8 cellular contexts compared by ENCODE assay signal in genomic region chr2:16665746-16666452, GRCh38. TPM values are rescaled to one million over a fixed set of nuclear protein-coding genes. Genes with fewer than 3 reads are reported as not detected.
DNase-seq lines count a peak whose midpoint lies in the region; ATAC-seq, FAIRE-seq and TF ChIP-seq lines count a peak whose summit lies in the region.

Gene CYRIA (minus strand): TSS chr2:16665834. CDS start chr2:16588119, 77,715 bp downstream.

- H3K36me3 Mint-ChIP-seq in activated CD4-positive, alpha-beta memory T cell treated with anti-CD3 and anti-CD28 coated beads, Interleukin-2, amount 10 ng/mL, durations not matched to agents 7 days and 5 days (ENCODE audit: low read depth) = no peaks in the 10 kb centered on the region
- no peaks in the 10 kb centered on the region for H3K36me3 Mint-ChIP-seq in mesothelial cell of epicardium

- POLR2A ChIA-PET in activated CD4-positive, alpha-beta memory T cell treated with anti-CD3 and anti-CD28 coated beads, Interleukin-2, amount 10 ng/mL, durations not matched to agents 7 days and 5 days (lab: Charles Lee) = no interaction called here
- POLR2A ChIA-PET in H1 (lab: Charles Lee; ENCODE audit: partially characterized antibody) = interaction anchor here (0.7 kb wide), 1 partner anchor 10 kb away, joined by 4 read pairs; no protein-coding TSS in a partner anchor

- no peaks in the 10 kb centered on the region for H3K36me3 ChIP-seq in H1 (ENCODE audit: control insufficient read depth in 2 of 4, insufficient read depth in 4 of 4, low read length in 3 of 4)

- peak within 1 kb of the TSS; percentile 67 for H3K4me3 Mint-ChIP-seq in activated CD4-positive, alpha-beta memory T cell treated with anti-CD3 and anti-CD28 coated beads, Interleukin-2, amount 10 ng/mL, durations not matched to agents 7 days and 5 days
- peak within 1 kb of the TSS; percentile 76 for H3K4me3 Mint-ChIP-seq in mesothelial cell of epicardium

- peak within 1 kb of the TSS; percentile 73 to 91 for H3K4me2 ChIP-seq in H1 (ENCODE audit: insufficient read depth in 1 of 2, low read depth in 2 of 2, low read length in 2 of 2)

- H3K4ac ChIP-seq in H1 (replicated peaks; ENCODE audit: insufficient read length, low read depth, low read length) = no peak within 1 kb of the TSS

- 0 out of 2 replicates have a peak within 1 kb of the TSS, but pooled peaks have one; percentile 72 for H2BK15ac ChIP-seq in H1 (ENCODE audit: low read length)

- FAIRE-seq in H1 (lab: Jason Lieb, UNC) (no peak), D721Med (lab: Jason Lieb, UNC) (no peak)

- peak within 1 kb of the TSS; percentile 40 to 68 (median 53) for H3K4me3 ChIP-seq in H1 (ENCODE audit: extremely low read depth in 1 of 4, insufficient read depth in 2 of 4, low read depth in 3 of 4, low read length in 4 of 4)

- H2AFZ ChIP-seq in H1 (ENCODE audit: low read length) = peak within 1 kb of the TSS; percentile 92

- no peak within 1 kb of the TSS for H3K27ac ChIP-seq in H1 (ENCODE audit: low read depth, low read length)

- H3K79me2 ChIP-seq in H1 (ENCODE audit: control insufficient read depth in 1 of 2, insufficient read depth in 2 of 2, low read length in 2 of 2) = no peaks in the 10 kb centered on the region

- CTCF ChIA-PET in activated CD4-positive, alpha-beta memory T cell treated with anti-CD3 and anti-CD28 coated beads, Interleukin-2, amount 10 ng/mL, durations not matched to agents 7 days and 5 days (lab: Charles Lee) = no interaction called here
- CTCF ChIA-PET in H1 (lab: Charles Lee; ENCODE audit: partially characterized antibody) = interaction anchor here (1.0 to 1.7 kb wide), 3 partner anchors 9 to 52 kb away, joined by 4 to 9 read pairs (median 7); no protein-coding TSS in a partner anchor

- WGBS in H1 (ENCODE audit: extremely low coverage in 1 of 2, insufficient coverage in 1 of 2, insufficient read length in 1 of 2, insufficient replicate concordance in 2 of 2, low coverage in 1 of 2, low lambda C conversion rate in 2 of 2, missing lambda C conversion rate in 1 of 2), 2 experiments = 9% methylated on average over 12 of the region's 54 CpGs; no CpG with 5 or more reads in 1 of the 2 experiments

- H3K9me3 ChIP-seq in H1 (ENCODE audit: insufficient read depth in 2 of 2, low read depth in 1 of 2, low read length in 1 of 2) = no peaks in the 10 kb centered on the region

- H3K27me3 ChIP-seq in H1 (replicated peaks in 1 of 4; ENCODE audit: control insufficient read depth in 3 of 4, extremely low read depth in 1 of 4, insufficient read depth in 3 of 4, low read length in 3 of 4) = peaks cover 0 to 13% (median 12%) of the 10 kb centered on the region in 4 experiments; a peak in 6 of 7 replicates

- H3K79me1 ChIP-seq in H1 (ENCODE audit: low read depth, low read length) = no peaks in the 10 kb centered on the region

- H3K18ac ChIP-seq in H1 (ENCODE audit: extremely low read depth, low read length) = no peak within 1 kb of the TSS

- DNase-seq in COR-L47 (lab: John Stamatoyannopoulos, UW) (peak; percentile 18), LoVo (ENCODE audit: low spot score) (peak; percentile 42), H1 (ENCODE audit: low read depth in 1 of 2, low spot score in 2 of 2) (peak in 1 of 2 experiments; percentile 71), mesothelial cell of epicardium (ENCODE audit: low spot score in 2 of 2, unreplicated experiment in 2 of 2) (peak; percentile 51 to 58), D721Med (ENCODE audit: insufficient read length, low spot score) (no peak)
- DNase-seq in activated CD4-positive, alpha-beta memory T cell treated with anti-CD3 and anti-CD28 coated beads, Interleukin-2, amount 10 ng/mL, durations not matched to agents 7 days and 5 days = peak; percentile 56
- DNase-seq in stimulated activated CD8-positive, alpha-beta memory T cell treated with anti-CD3 and anti-CD28 coated beads, Interleukin-4, amount 100 ng/mL, for 48 hours = peak; percentile 62

- H3K27me3 Mint-ChIP-seq in activated CD4-positive, alpha-beta memory T cell treated with anti-CD3 and anti-CD28 coated beads, Interleukin-2, amount 10 ng/mL, durations not matched to agents 7 days and 5 days = peaks cover 36% of the 10 kb centered on the region
- H3K27me3 Mint-ChIP-seq in mesothelial cell of epicardium (ENCODE audit: low read depth) = peaks cover 21% of the 10 kb centered on the region

- no peak within 1 kb of the TSS for H3K14ac ChIP-seq in H1 (ENCODE audit: insufficient read length)

- H2BK20ac ChIP-seq in H1 (ENCODE audit: low read length) = no peak within 1 kb of the TSS

- peaks cover 11% of the 10 kb centered on the region for H3K23me2 ChIP-seq in H1 (ENCODE audit: low read depth, low read length)

- H3K27ac Mint-ChIP-seq in activated CD4-positive, alpha-beta memory T cell treated with anti-CD3 and anti-CD28 coated beads, Interleukin-2, amount 10 ng/mL, durations not matched to agents 7 days and 5 days = no peak within 1 kb of the TSS
- peak within 1 kb of the TSS; percentile 1 for H3K27ac Mint-ChIP-seq in mesothelial cell of epicardium

- no peak for TF ChIP-seq RAD21 in H1 (IDR thresholded peaks at IDR 0.05 in 1 of 2, conservative IDR thresholded peaks at IDR 0.05 in 1 of 2; ENCODE audit: low read depth in 2 of 2, low read length in 2 of 2)

- no peak for TF ChIP-seq POLR2A in H1 (IDR thresholded peaks at IDR 0.05; ENCODE audit: control extremely low read depth in 1 of 2, low read depth in 2 of 2, low read length in 2 of 2)

- H3K23ac ChIP-seq in H1 (ENCODE audit: insufficient read length) = no peak within 1 kb of the TSS

- H2AK5ac ChIP-seq in H1 (ENCODE audit: low read depth, low read length) = no peak within 1 kb of the TSS; the same call in 1 of the 2 replicates

- no peak within 1 kb of the TSS for H2BK120ac ChIP-seq in H1 (replicated peaks; ENCODE audit: low read depth, low read length)

- H3K4me1 ChIP-seq in H1 (replicated peaks in 1 of 4; ENCODE audit: control insufficient read depth in 3 of 4, insufficient read depth in 4 of 4, low read length in 3 of 4) = peaks cover 0 to 9% (median 5%) of the 10 kb centered on the region in 4 experiments; a peak in 4 of 7 replicates

- peak within 1 kb of the TSS; percentile 82 for H4K8ac ChIP-seq in H1 (ENCODE audit: extremely low read depth, insufficient read depth, low read length)

- H4K91ac ChIP-seq in H1 (replicated peaks; ENCODE audit: insufficient read length, low read length) = no peak within 1 kb of the TSS

- H4K5ac ChIP-seq in H1 (ENCODE audit: insufficient read length, low read depth, low read length) = no peak within 1 kb of the TSS

- H3K56ac ChIP-seq in H1 (replicated peaks; ENCODE audit: insufficient read length, low read depth, low read length) = peak within 1 kb of the TSS; percentile 21

- no peak for TF ChIP-seq EP300 in H1 (IDR thresholded peaks at IDR 0.05; ENCODE audit: borderline replicate concordance in 1 of 2, low read depth in 2 of 2, low read length in 2 of 2)

- H3K4me1 Mint-ChIP-seq in activated CD4-positive, alpha-beta memory T cell treated with anti-CD3 and anti-CD28 coated beads, Interleukin-2, amount 10 ng/mL, durations not matched to agents 7 days and 5 days = peaks cover 21% of the 10 kb centered on the region
- H3K4me1 Mint-ChIP-seq in mesothelial cell of epicardium = peaks cover 18% of the 10 kb centered on the region

- H2BK12ac ChIP-seq in H1 (ENCODE audit: low read depth, low read length) = no peak within 1 kb of the TSS

- TF ChIP-seq CTCF in H1 (IDR thresholded peaks at IDR 0.05; ENCODE audit: control extremely low read depth in 1 of 3, insufficient read depth in 1 of 3, low read depth in 1 of 3, low read length in 3 of 3) = no peak
- no peak for TF ChIP-seq CTCF in mesothelial cell of epicardium (IDR thresholded peaks at IDR 0.05; ENCODE audit: unreplicated experiment)
- TF ChIP-seq CTCF in D721Med (IDR thresholded peaks at IDR 0.05; ENCODE audit: insufficient read depth, missing control alignments) = no peak

- H2BK5ac ChIP-seq in H1 (ENCODE audit: low read depth, low read length) = no peak within 1 kb of the TSS; the same call in 1 of the 2 replicates

- no peaks in the 10 kb centered on the region for H4K20me1 ChIP-seq in H1 (replicated peaks in 1 of 2; ENCODE audit: control insufficient read depth in 1 of 2, insufficient read depth in 2 of 2, low read length in 2 of 2)

- H3K9ac ChIP-seq in H1 (replicated peaks in 1 of 4; ENCODE audit: extremely low read depth in 1 of 4, low read depth in 3 of 4, low read length in 3 of 4) = no peak within 1 kb of the TSS; a peak in 1 of 7 replicates

- no peaks in the 10 kb centered on the region for H3K9me3 Mint-ChIP-seq in activated CD4-positive, alpha-beta memory T cell treated with anti-CD3 and anti-CD28 coated beads, Interleukin-2, amount 10 ng/mL, durations not matched to agents 7 days and 5 days
- no peaks in the 10 kb centered on the region for H3K9me3 Mint-ChIP-seq in mesothelial cell of epicardium

- ATAC-seq in GM21619 (IDR thresholded peaks at IDR 0.05; ENCODE audit: unreplicated experiment) = peak; percentile 59

TF ChIP-seq in H1, 55 proteins besides CTCF, POLR2A, EP300 and RAD21:
- TF ChIP-seq RBBP5 (IDR thresholded peaks at IDR 0.05; ENCODE audit: borderline replicate concordance, low read depth, low read length) (0 out of 2 replicates have a peak, but pooled peaks have one; percentile 30), ASH2L (IDR thresholded peaks at IDR 0.05; ENCODE audit: low read length) (peak; percentile 14), KDM1A (IDR thresholded peaks at IDR 0.05; ENCODE audit: borderline replicate concordance, low read length) (no peak), TAF1 (IDR thresholded peaks at IDR 0.05; ENCODE audit: low read depth, low read length) (0 out of 2 replicates have a peak, but pooled peaks have one; percentile 13), KDM4A (IDR thresholded peaks at IDR 0.05; ENCODE audit: low read depth, low read length, severe bottlenecking) (peak; percentile 65)
TF ChIP-seq in H1: peak in this region for 4.

RNA-seq across cellular contexts. Expression of gene CYRIA, which starts in this region (rescaled TPM):
- total RNA-seq in activated CD4-positive, alpha-beta memory T cell treated with anti-CD3 and anti-CD28 coated beads, Interleukin-2, amount 10 ng/mL, durations not matched to agents 7 days and 5 days = under 1 TPM; 0.05 to 0.10 TPM
- 8.2 and 9.8 TPM in 2 replicates for total RNA-seq in H1 (2021; fragmentation: NEBNext Ultra II Directional; extraction: Animal tissue kit (Norgen Biotek cat#: 25700))
- 0.80 and 1.5 TPM in 2 replicates for polyA plus RNA-seq in H1 (2011; rRNA removed)
- polyA plus RNA-seq in H1 (2011; cell fraction: cytosol; rRNA removed) = 1.8 TPM
- 1.7 TPM for polyA plus RNA-seq in H1 (2011; cell fraction: nucleus; rRNA removed)
- 2.9 to 7.4 TPM (median 3.2 TPM) in 4 replicates for polyA plus RNA-seq in H1 (2012, experiment 1 of 2)
- 0.67 TPM for polyA plus RNA-seq in H1 (2012, experiment 2 of 2)
- 4.2 TPM for polyA plus RNA-seq in H1 (2013, experiment 1 of 2)
- 4.2 TPM for polyA plus RNA-seq in H1 (2013, experiment 2 of 2)
- polyA minus RNA-seq in H1 (2011; rRNA and poly(A)+ RNA removed) = 3.2 and 6.1 TPM in 2 replicates
- 3.5 TPM for polyA minus RNA-seq in H1 (2011; cell fraction: cytosol; rRNA and poly(A)+ RNA removed)
- 4.7 TPM for polyA minus RNA-seq in H1 (2011; cell fraction: nucleus; rRNA and poly(A)+ RNA removed)
- total RNA-seq in mesothelial cell of epicardium = 3.9 to 4.5 TPM (median 4.0 TPM) in 3 replicates

Comparison
In these comparisons a context has a peak if more than half of its experiments do, and no peak if none do; other contexts are left out.
1. Peak in DNase-seq in activated CD4-positive, alpha-beta memory T cell treated with anti-CD3 and anti-CD28 coated beads, Interleukin-2, amount 10 ng/mL, durations not matched to agents 7 days and 5 days; RNA of the gene not detected or under 1 TPM.